ENCODE assay signal across 14 cellular contexts in the genomic region with DNA sequence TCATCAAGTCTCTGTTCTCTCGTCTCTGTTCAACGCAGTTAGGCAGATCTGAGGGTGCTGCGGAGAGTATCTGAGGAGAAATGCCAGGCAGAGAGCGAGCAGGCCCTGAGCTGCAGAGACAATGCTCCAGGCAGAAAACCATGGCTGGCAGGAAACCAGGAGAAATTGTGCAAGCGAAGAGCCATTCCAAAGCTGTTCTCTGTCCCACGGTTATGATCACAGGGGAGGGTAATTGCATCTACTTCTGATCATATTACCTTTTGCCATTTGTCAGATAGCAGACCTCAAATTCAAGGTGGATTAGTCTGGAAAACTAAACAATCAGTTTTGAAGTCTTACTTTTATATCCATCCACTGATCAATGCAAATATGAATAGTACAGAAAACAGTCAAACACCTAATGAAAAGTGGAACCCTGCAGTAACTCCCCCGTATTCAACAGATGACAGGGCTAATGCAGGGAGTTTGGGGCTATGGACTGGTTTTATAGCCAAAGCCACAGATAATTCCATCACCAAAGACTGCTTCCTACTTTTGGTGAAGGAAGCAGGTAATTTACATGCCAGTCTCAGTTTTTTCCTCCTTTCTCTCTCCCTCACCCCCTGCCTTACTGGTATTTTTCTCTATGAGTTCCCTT.
A peak's percentile ranks its signal among the peaks of the same experiment; 100 is the strongest.
DNase-seq lines count a peak whose midpoint lies in the region; ATAC-seq and TF ChIP-seq lines count a peak whose summit lies in the region.
"Had no signal": no experiment of that assay in that cellular context is flagged by ENCODE, and none has a peak within 500 bp of the region (broad histone marks: within the 10 kb centered on the region; RNA-seq: fewer than 3 reads in every experiment).

No MANE protein-coding gene starts in this region.

- peaks cover 26% of the 10 kb centered on the region for H3K79me2 ChIP-seq in HCT116 (ENCODE audit: insufficient read depth, low read length)

- no peaks in the 10 kb centered on the region for H3K27me3 ChIP-seq in HCT116 (ENCODE audit: insufficient read depth, low read length)
- H3K27me3 ChIP-seq in body of pancreas = no peaks in the 10 kb centered on the region
- H3K27me3 ChIP-seq: SJCRH30 had no signal

- no TSS peak for BruUV-seq in HCT116 (replicated peaks; lab: Mats Ljungman, UMichigan)

- CTCF ChIA-PET in HCT116 (lab: Charles Lee) = no interaction called here

- peak overlapping the region; percentile 35 for H3K4me2 ChIP-seq in HCT116 (ENCODE audit: low read length)

- POLR2A ChIA-PET in HCT116 (lab: Charles Lee) = no interaction called here

- no peaks in the 10 kb centered on the region for H3K36me3 ChIP-seq in HCT116 (ENCODE audit: control insufficient read depth in 1 of 2, insufficient read depth in 2 of 2, low read length in 2 of 2)
- no peaks in the 10 kb centered on the region for H3K36me3 ChIP-seq in body of pancreas (replicated peaks in 1 of 2; ENCODE audit: insufficient read depth in 1 of 2, low read depth in 2 of 2)
- H3K36me3 ChIP-seq: SJCRH30 had no signal

- H3K9me3 ChIP-seq in HCT116 (ENCODE audit: control insufficient read depth in 1 of 2, insufficient read depth in 1 of 2, low read depth in 1 of 2, low read length in 2 of 2) (no peaks in the 10 kb centered on the region), body of pancreas (no peaks in the 10 kb centered on the region)
- H3K9me3 ChIP-seq: mucosa of descending colon, SJCRH30 had no signal

- no peak for TF ChIP-seq POLR2A in HCT116 (IDR thresholded peaks at IDR 0.05; ENCODE audit: borderline replicate concordance, extremely low read depth, insufficient read depth, insufficient read length)
- TF ChIP-seq POLR2A in body of pancreas (IDR thresholded peaks at IDR 0.05) = no peak

- intact Hi-C loops in HCT116 (cut with micrococcal nuclease) = loop anchor here (5.0 kb wide), 2 partner anchors 108 to 308 kb away; partner anchors contain the start of gene YTHDC2
- intact Hi-C loops in body of pancreas (cut with DNase I) = no loop called here
- intact Hi-C loops in left cardiac atrium (cut with DNase I) = loop anchor here (5.0 to 10.0 kb wide), 3 partner anchors 88 to 112 kb away; no protein-coding TSS in a partner anchor

- TF ChIP-seq RAD21 in HCT116 (IDR thresholded peaks at IDR 0.05; ENCODE audit: low read depth) = no peak

- RAD21 ChIA-PET in HCT116 (lab: Charles Lee; ENCODE audit: low non-redundant PET in 1 of 2, low total read pairs in 2 of 2, uncharacterized antibody in 2 of 2, unreplicated experiment in 2 of 2) = no interaction called here

- H3K4me1 ChIP-seq in HCT116 (ENCODE audit: control insufficient read depth in 1 of 2, insufficient read depth in 2 of 2, low read length in 2 of 2) = peaks cover 33 to 65% of the 10 kb centered on the region in 2 experiments
- no peaks in the 10 kb centered on the region for H3K4me1 ChIP-seq in body of pancreas

- no peak for DNase-seq in HCT116 (ENCODE audit: low read depth, low spot score)
- peak; percentile 11 to 27 (median 18) for DNase-seq in body of pancreas
- DNase-seq in left cardiac atrium = peak; percentile 58
- peak; percentile 53 for DNase-seq in renal cortical epithelial cell (ENCODE audit: low read depth)
- no peak for DNase-seq in middle frontal gyrus (ENCODE audit: extremely low spot score, low spot score)
- no peak for DNase-seq in activated naive CD4-positive, alpha-beta T cell treated with anti-CD3 and anti-CD28 coated beads, Interleukin-2, amount 50 U/mL, for 16 hours
- no peak for DNase-seq in SHP77 treated with DMSO at 0.1 percent for 48 hours (lab: John Stamatoyannopoulos, UW)
- DNase-seq: activated CD8-positive, alpha-beta memory T cell treated with anti-CD3 and anti-CD28 coated beads, Interleukin-2, amount 50 U/mL, for 48 hours; DMS153; Kasumi-1; stimulated activated CD4-positive, alpha-beta T cell treated with anti-CD3 and anti-CD28 coated beads, Interleukin-4, amount 100 ng/mL, for 1 hour had no signal

- no peak overlapping the region for H3K4me3 ChIP-seq in HCT116 (replicated peaks in 1 of 2; ENCODE audit: low read depth in 1 of 2, low read length in 2 of 2)
- H3K4me3 ChIP-seq in body of pancreas = no peak overlapping the region
- H3K4me3 ChIP-seq: mucosa of descending colon, SJCRH30 had no signal

- H2AFZ ChIP-seq in HCT116 (ENCODE audit: low read depth, low read length, poor library complexity, severe bottlenecking) = no peak overlapping the region

- no peak for ATAC-seq in HCT116
- ATAC-seq in body of pancreas = no peak
- peak; percentile 35 to 55 for ATAC-seq in left cardiac atrium
- no peak for ATAC-seq in HG02870 (IDR thresholded peaks at IDR 0.05; ENCODE audit: unreplicated experiment)
- ATAC-seq: mucosa of descending colon had no signal

- 74 to 78% methylated on average over 7 of the region's 7 CpGs for WGBS in body of pancreas, 2 donors

- no peak for TF ChIP-seq CTCF in HCT116 (IDR thresholded peaks at IDR 0.05 in 2 of 3, conservative IDR thresholded peaks at IDR 0.05 in 1 of 3; ENCODE audit: borderline replicate concordance in 1 of 3, insufficient read depth in 1 of 3, low read depth in 2 of 3, low read length in 2 of 3)
- no peak for TF ChIP-seq CTCF in body of pancreas (IDR thresholded peaks at IDR 0.05)

- H3K27ac ChIP-seq in HCT116 (ENCODE audit: low read depth, low read length) (no peak overlapping the region), body of pancreas (no peak overlapping the region)
- H3K27ac ChIP-seq: SJCRH30 had no signal

- H3K9ac ChIP-seq in HCT116 (ENCODE audit: low read length) = no peak overlapping the region

- H3K9me2 ChIP-seq in HCT116 (ENCODE audit: insufficient read depth) = no peaks in the 10 kb centered on the region

- no peaks in the 10 kb centered on the region for H4K20me1 ChIP-seq in HCT116 (ENCODE audit: insufficient read depth)

TF ChIP-seq in HCT116, 20 proteins besides CTCF, POLR2A, EP300 and RAD21:
- TF ChIP-seq SIN3A (IDR thresholded peaks at IDR 0.05; ENCODE audit: low read depth) (no peak), CEBPB (IDR thresholded peaks at IDR 0.05; ENCODE audit: low read depth) (peak; percentile 71)

Comparison
In these comparisons a context has a peak if more than half of its experiments do, and no peak if none do; other contexts are left out.
1. ATAC-seq: peak in left cardiac atrium (2 of 2); none in HCT116 (single experiment), body of pancreas (single experiment) and HG02870 (single experiment).
2. DNase-seq: peak in body of pancreas (4 of 4), left cardiac atrium (single experiment) and renal cortical epithelial cell (single experiment); none in HCT116 (single experiment), middle frontal gyrus (single experiment), activated naive CD4-positive, alpha-beta T cell treated with anti-CD3 and anti-CD28 coated beads, Interleukin-2, amount 50 U/mL, for 16 hours (single experiment) and SHP77 treated with DMSO at 0.1 percent for 48 hours (single experiment).